Comparison of ENCODE assay signal across 26 cellular contexts in the genomic region with DNA sequence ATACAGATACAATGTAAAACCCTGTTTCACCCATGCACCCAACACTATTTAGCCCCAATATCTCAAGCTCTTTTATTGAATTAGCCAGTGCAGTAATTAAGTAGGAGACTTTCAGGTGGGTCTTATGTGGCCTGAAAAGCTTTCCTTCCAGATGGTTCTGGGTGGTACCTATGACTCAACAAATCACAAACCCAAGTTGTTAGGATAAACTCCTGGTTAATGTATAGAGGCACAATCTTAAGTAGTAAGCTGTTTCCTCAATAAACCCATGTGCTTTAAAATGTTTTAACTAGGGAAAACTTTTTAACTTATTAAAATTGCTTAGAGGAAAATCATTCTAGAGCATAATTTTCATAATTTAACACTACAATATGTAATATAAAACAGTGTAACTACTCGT.
"Had no signal": no experiment of that assay in that cellular context is flagged by ENCODE, and none has a peak within 500 bp of the region (broad histone marks: within the 10 kb centered on the region; RNA-seq: fewer than 3 reads in every experiment).

No MANE protein-coding gene starts in this region.

- H3K27ac Mint-ChIP-seq: activated CD4-positive, alpha-beta memory T cell treated with anti-CD3 and anti-CD28 coated beads, Interleukin-2, amount 10 ng/mL, durations not matched to agents 7 days and 5 days; activated naive CD4-positive, alpha-beta T cell treated with anti-CD3 and anti-CD28 coated beads, Interleukin-2, amount 10 ng/mL, durations not matched to agents 7 days and 5 days; activated naive CD8-positive, alpha-beta T cell treated with anti-CD3 and anti-CD28 coated beads for 36 hours; activated T-cell treated with anti-CD3 and anti-CD28 coated beads, Interleukin-2, amount 50 U/mL, for 72 hours; activated T-helper 2 cell treated with anti-CD3 and anti-CD28 coated beads, Interferon-gamma antibody, Interleukin-2, Interleukin-4, amounts not matched to agents 10 μg/mL and 5 μg/mL and 100 μg/mL, durations not matched to agents 14 hours and 24 hours and 36 hours; T-cell had no signal

- H3K27ac ChIP-seq: PC-9 had no signal

- H3K4me3 ChIP-seq: K562, PC-9 had no signal

- DNase-seq: activated CD4-positive, alpha-beta memory T cell treated with anti-CD3 and anti-CD28 coated beads, Interleukin-2, amount 10 ng/mL, durations not matched to agents 7 days and 5 days; activated CD4-positive, alpha-beta T cell treated with anti-CD3 and anti-CD28 coated beads, Interleukin-2, amount 50 U/mL, for 1 hour; activated CD4-positive, CD25-positive, alpha-beta regulatory T cell; activated gamma-delta T cell treated with Interleukin-2 at 50 U/mL for 16 hours; activated naive CD4-positive, alpha-beta T cell treated with anti-CD3 and anti-CD28 coated beads, Interleukin-2, amount 10 ng/mL, durations not matched to agents 7 days and 5 days; activated naive CD8-positive, alpha-beta T cell treated with anti-CD3 and anti-CD28 coated beads for 36 hours; activated T-cell treated with anti-CD3 and anti-CD28 coated beads for 4 hours; activated T-cell treated with anti-CD3 and anti-CD28 coated beads, Interleukin-2, amount 50 U/mL, for 72 hours; anterior cingulate cortex; Karpas-422; MM.1S; NCI-H1105 treated with DMSO at 0.1 percent for 48 hours; NCI-H1436 treated with DMSO at 0.1 percent for 48 hours; NCI-H187 treated with DMSO at 0.1 percent for 48 hours; NCI-H2171; NCI-H2227 treated with DMSO at 0.1 percent for 48 hours; NCI-H446 treated with DMSO at 0.1 percent for 48 hours; NCI-H524 treated with DMSO at 0.1 percent for 48 hours; NCI-H774; PC-9; SIG-M5; T-cell; T-helper 2 cell; T1000 had no signal

- H3K4me3 Mint-ChIP-seq: activated CD4-positive, alpha-beta memory T cell treated with anti-CD3 and anti-CD28 coated beads, Interleukin-2, amount 10 ng/mL, durations not matched to agents 7 days and 5 days; activated naive CD4-positive, alpha-beta T cell treated with anti-CD3 and anti-CD28 coated beads, Interleukin-2, amount 10 ng/mL, durations not matched to agents 7 days and 5 days; activated naive CD8-positive, alpha-beta T cell treated with anti-CD3 and anti-CD28 coated beads for 36 hours; activated T-cell treated with anti-CD3 and anti-CD28 coated beads, Interleukin-2, amount 50 U/mL, for 72 hours; T-cell had no signal

- H3K4me2 ChIP-seq: PC-9 had no signal

- H3K27me3 Mint-ChIP-seq: activated CD4-positive, alpha-beta memory T cell treated with anti-CD3 and anti-CD28 coated beads, Interleukin-2, amount 10 ng/mL, durations not matched to agents 7 days and 5 days; activated naive CD4-positive, alpha-beta T cell treated with anti-CD3 and anti-CD28 coated beads, Interleukin-2, amount 10 ng/mL, durations not matched to agents 7 days and 5 days; activated naive CD8-positive, alpha-beta T cell treated with anti-CD3 and anti-CD28 coated beads for 36 hours; T-cell had no signal

- H3K9me3 Mint-ChIP-seq: activated CD4-positive, alpha-beta memory T cell treated with anti-CD3 and anti-CD28 coated beads, Interleukin-2, amount 10 ng/mL, durations not matched to agents 7 days and 5 days; activated naive CD4-positive, alpha-beta T cell treated with anti-CD3 and anti-CD28 coated beads, Interleukin-2, amount 10 ng/mL, durations not matched to agents 7 days and 5 days; activated naive CD8-positive, alpha-beta T cell treated with anti-CD3 and anti-CD28 coated beads for 36 hours; activated T-cell treated with anti-CD3 and anti-CD28 coated beads, Interleukin-2, amount 50 U/mL, for 72 hours; activated T-helper 2 cell treated with anti-CD3 and anti-CD28 coated beads, Interferon-gamma antibody, Interleukin-2, Interleukin-4, amounts not matched to agents 10 μg/mL and 5 μg/mL and 100 μg/mL, durations not matched to agents 14 hours and 24 hours and 36 hours; T-cell had no signal

- ATAC-seq: activated T-cell treated with anti-CD3 and anti-CD28 coated beads, Interleukin-2, amount 50 U/mL, for 72 hours; K562; T-cell had no signal

- H3K36me3 Mint-ChIP-seq: activated naive CD4-positive, alpha-beta T cell treated with anti-CD3 and anti-CD28 coated beads, Interleukin-2, amount 10 ng/mL, durations not matched to agents 7 days and 5 days; activated naive CD8-positive, alpha-beta T cell treated with anti-CD3 and anti-CD28 coated beads for 36 hours had no signal

- H2AFZ ChIP-seq: PC-9 had no signal
